ENCODE assay signal across 27 cellular contexts in the genomic region with DNA sequence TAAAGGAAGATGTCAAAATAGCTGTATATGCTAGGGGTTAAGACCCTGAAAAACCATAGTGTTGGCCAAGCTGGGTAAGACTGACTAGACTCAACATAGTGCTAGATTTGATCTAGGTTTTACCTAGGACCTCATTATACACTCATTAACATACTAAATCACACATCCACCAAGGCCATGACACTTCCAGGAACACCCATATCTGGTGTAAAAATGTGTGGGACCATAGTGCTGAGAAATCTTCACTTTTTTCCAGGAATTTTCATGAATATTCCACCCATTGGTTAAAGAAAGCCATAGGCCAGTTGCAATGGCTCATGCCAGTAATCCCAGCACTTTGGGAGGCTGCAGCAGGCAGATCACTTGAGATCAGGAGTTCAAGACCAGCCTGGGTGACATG.
"Had no signal": no experiment of that assay in that cellular context is flagged by ENCODE, and none has a peak within 500 bp of the region (broad histone marks: within the 10 kb centered on the region; RNA-seq: fewer than 3 reads in every experiment).

No MANE protein-coding gene starts in this region.

- H3K4me1 ChIP-seq: stomach, suprapubic skin, testis, thyroid gland, tibial artery, tibial nerve, transverse colon, upper lobe of left lung, upper lobe of right lung, uterus, vagina had no signal

- H3K4me3 ChIP-seq: stomach, suprapubic skin, testis, thoracic aorta, thyroid gland, tibial artery, tibial nerve, transverse colon, upper lobe of left lung, upper lobe of right lung, uterus, vagina had no signal

- DNase-seq: stimulated activated CD4-positive, alpha-beta T cell treated with anti-CD3 and anti-CD28 coated beads, Interleukin-2, amount 100 ng/mL, for 48 hours; stimulated activated CD4-positive, alpha-beta T cell treated with anti-CD3 and anti-CD28 coated beads, Interleukin-4, amount 100 ng/mL, for 1 hour; stimulated activated CD4-positive, alpha-beta T cell treated with anti-CD3 and anti-CD28 coated beads, Interleukin-4, amount 100 ng/mL, for 24 hours; stimulated activated CD4-positive, alpha-beta T cell treated with anti-CD3 and anti-CD28 coated beads, Interleukin-4, amount 100 ng/mL, for 4 hours; stimulated activated CD8-positive, alpha-beta memory T cell treated with anti-CD3 and anti-CD28 coated beads, Interleukin-4, amount 100 ng/mL, for 48 hours; stimulated activated naive B cell treated with anti-CD40 and anti-IgM and Interleukin-4, amounts not matched to agents 10 μg/mL and 1 μg/mL and 100 μg/mL, for 72 hours; stimulated activated naive CD4-positive, alpha-beta T cell; stimulated activated naive CD4-positive, alpha-beta T cell treated with Interleukin-2 at 50 U/mL for 16 hours; stimulated activated naive CD8-positive, alpha-beta T cell treated with anti-CD3 and anti-CD28 coated beads, Interleukin-15, amount 100 ng/mL, for 72 hours; stimulated activated naive CD8-positive, alpha-beta T cell treated with anti-CD3 and anti-CD28 coated beads, Interleukin-15, Interleukin-2, amounts not matched to agents 100 U/mL and 50 U/mL, for 24 hours; stomach; substantia nigra; testis; thyroid gland; tibial artery; transverse colon; trophoblast cell; upper lobe of left lung; upper lobe of right lung; uterus had no signal

- ATAC-seq: stimulated activated effector memory CD8-positive, alpha-beta T cell treated with anti-CD3 and anti-CD28 coated beads, Interleukin-12 subunit alpha, Interleukin-12 subunit beta, amount 100 ng/mL, for 72 hours; stimulated activated memory B cell treated with anti-CD40 and anti-IgM and Interleukin-4, amounts not matched to agents 10 μg/mL and 1 μg/mL and 100 μg/mL, for 72 hours; stimulated activated naive B cell treated with anti-CD40 and anti-IgM and Interleukin-4, amounts not matched to agents 10 μg/mL and 1 μg/mL and 100 μg/mL, for 72 hours; stimulated activated naive CD8-positive, alpha-beta T cell treated with anti-CD3 and anti-CD28 coated beads, Interleukin-15, amount 100 ng/mL, for 72 hours; stimulated activated naive CD8-positive, alpha-beta T cell treated with anti-CD3 and anti-CD28 coated beads, Interleukin-15, Interleukin-2, amounts not matched to agents 100 U/mL and 50 U/mL, for 24 hours; upper lobe of right lung had no signal

- H3K27ac ChIP-seq: stomach, suprapubic skin, testis, thoracic aorta, thyroid gland, tibial artery, tibial nerve, transverse colon, upper lobe of left lung, upper lobe of right lung, uterus, vagina had no signal

- H3K36me3 ChIP-seq: stomach, suprapubic skin, thoracic aorta, thyroid gland, tibial artery, tibial nerve, transverse colon, upper lobe of left lung, upper lobe of right lung, uterus, vagina had no signal

- H3K9me3 ChIP-seq: stomach, suprapubic skin, testis, thoracic aorta, thyroid gland, tibial artery, tibial nerve, transverse colon, upper lobe of left lung, upper lobe of right lung, uterus, vagina had no signal

- FAIRE-seq: urothelium cell line had no signal

- H3K27me3 ChIP-seq: stomach, suprapubic skin, testis, thyroid gland, tibial artery, tibial nerve, transverse colon, upper lobe of left lung, upper lobe of right lung, uterus, vagina had no signal
